In genomic region chr12:48910196-48910595, GRCh38 we compare ENCODE assay signal across 17 cellular contexts.
"Had no signal": no experiment of that assay in that cellular context is flagged by ENCODE, and none has a peak within 500 bp of the region (broad histone marks: within the 10 kb centered on the region; RNA-seq: fewer than 3 reads in every experiment).

No MANE protein-coding gene starts in this region.

- H3K27ac ChIP-seq: heart left ventricle, prostate gland, upper lobe of left lung, uterus had no signal

- ATAC-seq: esophagus mucosa, heart left ventricle, left colon, left ventricle myocardium superior, sciatic nerve had no signal

- DNase-seq: effector memory CD4-positive, alpha-beta T cell; heart left ventricle; hippocampal formation; left colon; left ventricle myocardium superior; mesenchymal stem cell; midbrain; occipital lobe; pancreas; stimulated activated CD4-positive, alpha-beta T cell treated with anti-CD3 and anti-CD28 coated beads, Interleukin-2, amount 100 ng/mL, for 24 hours; stimulated activated naive CD4-positive, alpha-beta T cell; upper lobe of left lung; uterus had no signal

- H3K4me1 ChIP-seq: heart left ventricle, prostate gland, upper lobe of left lung, uterus had no signal

- H3K27me3 ChIP-seq: heart left ventricle, pancreas, upper lobe of left lung, uterus had no signal

- H3K36me3 ChIP-seq: heart left ventricle, pancreas, prostate gland, upper lobe of left lung, uterus had no signal

- H3K4me3 ChIP-seq: heart left ventricle, lung, pancreas, prostate gland, upper lobe of left lung, uterus had no signal

- H3K9me3 ChIP-seq: heart left ventricle, pancreas, prostate gland, upper lobe of left lung, uterus had no signal
